In the genomic region with DNA sequence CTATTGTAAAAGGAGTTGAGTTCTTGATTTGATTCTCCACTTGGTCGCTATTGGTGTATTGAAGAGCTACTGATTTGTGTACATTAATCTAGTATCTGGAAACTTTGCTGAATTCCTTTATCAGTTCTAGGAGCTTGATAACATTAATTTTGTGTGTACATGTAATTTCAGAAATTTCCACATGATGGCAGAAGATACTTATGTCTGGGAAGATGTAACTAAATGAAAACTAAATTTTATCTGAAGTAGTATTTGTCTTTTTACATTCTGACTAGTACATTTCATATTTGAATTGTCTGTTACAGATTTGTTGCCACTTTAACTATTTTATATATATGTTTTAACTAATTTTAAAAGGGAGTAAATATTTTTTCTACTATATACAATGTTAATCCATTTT, we compare ENCODE assay signal across 8 cellular contexts. TPM values are rescaled to one million over a fixed set of nuclear protein-coding genes. Genes with fewer than 3 reads are reported as not detected.
A peak's percentile ranks its signal among the peaks of the same experiment; 100 is the strongest.
DNase-seq lines count a peak whose midpoint lies in the region; ATAC-seq, FAIRE-seq and TF ChIP-seq lines count a peak whose summit lies in the region.

No MANE protein-coding gene starts in this region.

- H3K4me3 ChIP-seq in MM.1S (ENCODE audit: low read length) (no peak overlapping the region), kidney (ENCODE audit: low read length in 2 of 2) (no peak overlapping the region)

- H3K27me3 ChIP-seq in MM.1S (replicated peaks; ENCODE audit: insufficient read depth, low read length) = no peaks in the 10 kb centered on the region

- no peaks in the 10 kb centered on the region for H3K9me2 ChIP-seq in MM.1S (replicated peaks; ENCODE audit: insufficient read depth, low read length)

- no peaks in the 10 kb centered on the region for H3F3A ChIP-seq in MM.1S (ENCODE audit: insufficient read depth, low read length)

- H3K4me1 ChIP-seq in MM.1S (ENCODE audit: low read length) (no peaks in the 10 kb centered on the region), kidney (ENCODE audit: control insufficient read depth in 1 of 2, insufficient read depth in 1 of 2, low read depth in 1 of 2, low read length in 2 of 2) (no peaks in the 10 kb centered on the region)

- peak; percentile 45 for TF ChIP-seq CTCF in MM.1S (IDR thresholded peaks at IDR 0.05; ENCODE audit: low read length)
- TF ChIP-seq CTCF in kidney (IDR thresholded peaks at IDR 0.05; ENCODE audit: borderline replicate concordance, extremely low read depth, insufficient read depth) = peak; percentile 36

- FAIRE-seq in kidney (lab: Jason Lieb, UNC) = peak; percentile 98
- no peak for FAIRE-seq in urothelium cell line (lab: Jason Lieb, UNC)

- peaks cover 4% of the 10 kb centered on the region for H3K4me1 Mint-ChIP-seq in T-helper 17 cell

- intact Hi-C loops in kidney (cut with DNase I) = no loop called here

- DNase-seq in EH (ENCODE audit: low read depth) (peak; percentile 52), MM.1S (peak; percentile 39), T-helper 17 cell (no peak), kidney (no peak), urothelium cell line (ENCODE audit: low spot score) (no peak)
- DNase-seq in effector CD8-positive, alpha-beta T cell (lab: John Stamatoyannopoulos, UW) = no peak
- no peak for DNase-seq in stimulated activated CD4-positive, alpha-beta T cell treated with anti-CD3 and anti-CD28 coated beads, Interleukin-2, amount 100 ng/mL, for 48 hours

- peak overlapping the region; percentile 37 for H3K27ac Mint-ChIP-seq in T-helper 17 cell

- H3K4me3 Mint-ChIP-seq in T-helper 17 cell = no peak overlapping the region

- H4K20me1 ChIP-seq in MM.1S (ENCODE audit: insufficient read depth, low read length) = no peaks in the 10 kb centered on the region

- ATAC-seq in T-helper 17 cell = no peak
- ATAC-seq in GM21723 (IDR thresholded peaks at IDR 0.05; ENCODE audit: unreplicated experiment) = no peak

- H3K9me3 ChIP-seq in MM.1S (replicated peaks; ENCODE audit: insufficient read depth, low read length) = no peaks in the 10 kb centered on the region
- H3K9me3 ChIP-seq in T-helper 17 cell (ENCODE audit: control insufficient read depth, low read length, poor library complexity, severe bottlenecking) = peaks cover 3% of the 10 kb centered on the region
- H3K9me3 ChIP-seq in kidney (ENCODE audit: control insufficient read depth in 1 of 2, low read length in 2 of 2) = peaks cover 0 to 3% of the 10 kb centered on the region in 2 donors

- H3K4me2 ChIP-seq in MM.1S (ENCODE audit: low read depth, low read length) = no peak overlapping the region

- no peaks in the 10 kb centered on the region for H3K27me3 Mint-ChIP-seq in T-helper 17 cell

- no peak overlapping the region for H2AFZ ChIP-seq in MM.1S (ENCODE audit: low read length)

- no peak overlapping the region for H3K27ac ChIP-seq in MM.1S (ENCODE audit: low read length)
- H3K27ac ChIP-seq in kidney (ENCODE audit: low read depth in 2 of 2, low read length in 2 of 2) = no peak overlapping the region

- H3K9ac ChIP-seq in MM.1S (ENCODE audit: low read length) = no peak overlapping the region
- no peak overlapping the region for H3K9ac ChIP-seq in kidney (ENCODE audit: low read length in 2 of 2)

- H3K36me3 ChIP-seq in MM.1S (replicated peaks; ENCODE audit: insufficient read depth, low read length) (no peaks in the 10 kb centered on the region), kidney (ENCODE audit: control insufficient read depth in 1 of 2, insufficient read depth in 2 of 2, low read length in 2 of 2) (no peaks in the 10 kb centered on the region)

- H3K36me3 Mint-ChIP-seq in T-helper 17 cell (ENCODE audit: low read depth) = peaks cover 5% of the 10 kb centered on the region

- no peaks in the 10 kb centered on the region for H3K79me2 ChIP-seq in MM.1S (ENCODE audit: low read length)

RNA-seq across cellular contexts. Expression of a gene that starts 27.6 kb away (rescaled TPM):
- 10 to 100 TPM in 1 of 2 donors, 1 to 10 TPM in 1; 7.0 to 10.8 TPM for total RNA-seq in T-helper 17 cell
- 17.2 TPM for total RNA-seq in kidney
- polyA plus RNA-seq in kidney (ENCODE audit: insufficient read depth, low read depth, low replicate concordance) = 22.2 TPM

Comparison
In these comparisons a context has a peak if more than half of its experiments do, and no peak if none do; other contexts are left out.
1. DNase-seq: peak in EH (single experiment) and MM.1S (single experiment); none in T-helper 17 cell (0 of 3), kidney (single experiment), effector CD8-positive, alpha-beta T cell (single experiment), stimulated activated CD4-positive, alpha-beta T cell treated with anti-CD3 and anti-CD28 coated beads, Interleukin-2, amount 100 ng/mL, for 48 hours (0 of 2) and urothelium cell line (single experiment).